ENCODE assay signal across 19 cellular contexts in genomic region chr14:106207316-106207715, GRCh38.
"Had no signal": no experiment of that assay in that cellular context is flagged by ENCODE, and none has a peak within 500 bp of the region (broad histone marks: within the 10 kb centered on the region; RNA-seq: fewer than 3 reads in every experiment).

No MANE protein-coding gene starts in this region.

- H2AFZ ChIP-seq: hepatocyte, neural progenitor cell had no signal

- H3K79me2 ChIP-seq: hepatocyte had no signal

- DNase-seq: dorsolateral prefrontal cortex; effector CD8-positive, alpha-beta T cell; foreskin melanocyte; head of caudate nucleus; kidney; left cardiac atrium; left ventricle myocardium inferior; lower lobe of right lung; nucleus accumbens; ovary; small intestine; stimulated activated CD4-positive, alpha-beta T cell treated with anti-CD3 and anti-CD28 coated beads, Interleukin-12 subunit alpha, Interleukin-12 subunit beta, amount 100 ng/mL, for 4 hours; stimulated activated naive CD4-positive, alpha-beta T cell treated with Interleukin-2 at 50 U/mL for 16 hours; thyroid gland had no signal

- H3K27ac ChIP-seq: dorsolateral prefrontal cortex, hepatocyte, left ventricle myocardium inferior, lower lobe of right lung, neural progenitor cell, ovary, right atrium auricular region, thyroid gland, upper lobe of left lung, vagina had no signal

- H3K9me3 ChIP-seq: left ventricle myocardium inferior, lower lobe of right lung, ovary, right atrium auricular region, thyroid gland, upper lobe of left lung, vagina had no signal

- H3K4me1 ChIP-seq: left ventricle myocardium inferior, lower lobe of right lung, neural progenitor cell, right atrium auricular region, thyroid gland, upper lobe of left lung, vagina had no signal

- H3K4me2 ChIP-seq: hepatocyte, neural progenitor cell had no signal

- H3K36me3 ChIP-seq: left ventricle myocardium inferior, lower lobe of right lung, neural progenitor cell, ovary, right atrium auricular region, thyroid gland, upper lobe of left lung, vagina had no signal

- H3K27me3 ChIP-seq: hepatocyte, neural progenitor cell, ovary, right atrium auricular region, thyroid gland, upper lobe of left lung, vagina had no signal

- H3K4me3 ChIP-seq: dorsolateral prefrontal cortex, hepatocyte, left ventricle myocardium inferior, lower lobe of right lung, neural progenitor cell, ovary, right atrium auricular region, thyroid gland, upper lobe of left lung, vagina had no signal

- ATAC-seq: left cardiac atrium had no signal

- H3K9ac ChIP-seq: neural progenitor cell had no signal

- FAIRE-seq: kidney, small intestine had no signal
